8 cellular contexts compared by ENCODE assay signal in the genomic region with DNA sequence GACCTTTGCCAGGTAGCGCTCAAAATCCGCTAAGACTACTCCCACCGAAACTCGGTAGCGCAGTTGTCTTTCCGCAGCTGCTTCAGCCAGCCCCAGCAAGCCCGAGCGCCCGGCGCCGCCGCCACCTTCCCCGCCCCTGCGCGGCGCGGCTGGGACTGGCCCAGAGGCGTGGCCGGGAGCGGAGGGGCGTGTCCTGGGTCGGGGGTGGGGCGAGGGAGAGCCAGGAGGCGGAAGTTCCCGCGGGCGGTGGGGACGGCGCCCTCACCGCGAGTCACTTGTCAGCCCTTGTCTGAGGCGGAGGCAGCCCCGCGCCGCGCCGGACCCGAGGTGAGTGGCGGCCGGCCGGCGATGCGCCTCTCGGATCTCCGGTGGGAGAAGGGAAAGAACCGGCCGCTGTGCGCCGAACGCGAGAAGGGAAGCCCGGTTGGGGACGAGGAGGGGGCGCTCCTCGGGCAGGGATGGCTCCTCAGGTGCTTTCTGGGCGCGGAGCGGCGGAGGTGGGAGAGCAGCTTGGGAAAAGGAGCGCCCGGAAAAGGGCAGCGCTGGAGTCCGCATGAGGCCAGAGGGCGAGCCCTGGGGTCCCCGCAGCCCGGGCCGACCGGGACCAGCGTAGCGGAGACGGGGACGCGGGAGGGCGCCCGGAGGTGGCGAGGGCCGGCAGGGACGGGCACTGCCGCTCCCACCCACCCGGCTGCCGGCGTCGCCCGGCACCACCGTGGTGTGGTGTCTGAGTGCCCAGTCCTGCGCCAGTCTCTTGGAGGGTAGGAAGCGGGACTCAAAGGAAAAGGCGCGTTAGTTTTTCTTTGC. TPM values are rescaled to one million over a fixed set of nuclear protein-coding genes. Genes with fewer than 3 reads are reported as not detected.
DNase-seq lines count a peak whose midpoint lies in the region; ATAC-seq and TF ChIP-seq lines count a peak whose summit lies in the region.

Gene PDLIM5, plus strand, starts transcription at position 274 of the 807 bp plus-strand sequence. CDS start 3,347 bp downstream, outside the sequence.

- DNase-seq in A673 (ENCODE audit: low spot score) (peak; percentile 88), NCI-H2171 (lab: John Stamatoyannopoulos, UW) (peak; percentile 72), WERI-Rb-1 (peak; percentile 94), breast epithelium (ENCODE audit: low spot score in 2 of 2) (peak; percentile 89 to 93), iPS-NIHi7 (ENCODE audit: extremely low spot score) (peak; percentile 95), smooth muscle cell (lab: John Stamatoyannopoulos, UW; ENCODE audit: unreplicated experiment) (peak; percentile 82)

- ATAC-seq in HG03064 (IDR thresholded peaks at IDR 0.05; ENCODE audit: low read depth, unreplicated experiment), result peak; percentile 91

- POLR2A ChIA-PET in A673 (lab: Charles Lee; ENCODE audit: low non-redundant PET), result interaction anchor here (0.6 kb wide), 1 partner anchor 41 kb away, joined by 5 read pairs; no protein-coding TSS in a partner anchor

- H3K4me1 ChIP-seq in A673 (ENCODE audit: insufficient read depth, low read length, poor library complexity, severe bottlenecking), result peaks cover 28% of the 10 kb centered on the region
- H3K4me1 ChIP-seq in breast epithelium, result no peaks in the 10 kb centered on the region
- peaks cover 42% of the 10 kb centered on the region for H3K4me1 ChIP-seq in smooth muscle cell (ENCODE audit: low read depth)

- peaks cover 9% of the 10 kb centered on the region for H3F3A ChIP-seq in smooth muscle cell (ENCODE audit: low read depth)

- TF ChIP-seq CTCF in A673 (conservative IDR thresholded peaks at IDR 0.05; ENCODE audit: low read depth, low read length), result no peak
- TF ChIP-seq CTCF in WERI-Rb-1 (IDR thresholded peaks at IDR 0.05; ENCODE audit: low read depth, low read length), result no peak
- TF ChIP-seq CTCF in breast epithelium (IDR thresholded peaks at IDR 0.05), result peak in 1 of 3 donors; percentile 17
- no peak for TF ChIP-seq CTCF in smooth muscle cell (IDR thresholded peaks at IDR 0.05; ENCODE audit: borderline replicate concordance, insufficient read depth, poor library complexity, severe bottlenecking)

- peak within 1 kb of the TSS; percentile 97 for H2AFZ ChIP-seq in smooth muscle cell (ENCODE audit: low read depth)

- intact Hi-C loops in A673 (cut with micrococcal nuclease; ENCODE audit: unreplicated experiment) (loop anchor here (2.0 to 5.0 kb wide), 2 partner anchors 39 to 125 kb away; no protein-coding TSS in a partner anchor), breast epithelium (cut with DNase I; ENCODE audit: low total_unique reads) (no loop called here)

- H3K27me3 ChIP-seq in A673 (replicated peaks; ENCODE audit: insufficient read depth, low read depth, low read length, poor library complexity) (no peaks in the 10 kb centered on the region), WERI-Rb-1 (ENCODE audit: insufficient read depth, low read depth, severe bottlenecking) (no peaks in the 10 kb centered on the region), breast epithelium (no peaks in the 10 kb centered on the region), smooth muscle cell (ENCODE audit: low read depth) (no peaks in the 10 kb centered on the region)

- peaks cover 51% of the 10 kb centered on the region for H3K79me2 ChIP-seq in smooth muscle cell (ENCODE audit: low read depth)

- H3K9me3 ChIP-seq in A673 (ENCODE audit: low read depth, low read length, poor library complexity, severe bottlenecking) (no peaks in the 10 kb centered on the region), WERI-Rb-1 (ENCODE audit: severe bottlenecking) (no peaks in the 10 kb centered on the region), breast epithelium (no peaks in the 10 kb centered on the region), smooth muscle cell (replicated peaks; ENCODE audit: low read depth) (no peaks in the 10 kb centered on the region)

- peaks cover 40% of the 10 kb centered on the region for H4K20me1 ChIP-seq in smooth muscle cell (ENCODE audit: low read depth)

- no TSS peak for BruUV-seq in A673 (replicated peaks; lab: Mats Ljungman, UMichigan)

- TF ChIP-seq POLR2A in GM18526 (IDR thresholded peaks at IDR 0.05; ENCODE audit: extremely low read depth, insufficient read length) (peak; percentile 96), breast epithelium (IDR thresholded peaks at IDR 0.05) (peak; percentile 87)

- H3K9ac ChIP-seq in smooth muscle cell (ENCODE audit: low read depth), result peak within 1 kb of the TSS; percentile 91

- peak within 1 kb of the TSS; percentile 87 for H3K4me2 ChIP-seq in smooth muscle cell

- H3K36me3 ChIP-seq in A673 (ENCODE audit: insufficient read depth, low read length, poor library complexity, severe bottlenecking) (peaks cover 14% of the 10 kb centered on the region), WERI-Rb-1 (peaks cover 8% of the 10 kb centered on the region), breast epithelium (no peaks in the 10 kb centered on the region), smooth muscle cell (ENCODE audit: low read depth) (peaks cover 9% of the 10 kb centered on the region)

- whole genome bisulfite sequencing in smooth muscle cell (ENCODE audit: low lambda C conversion rate), result under 1% methylated on average over 75 of the region's 89 CpGs

- H3K4me3 ChIP-seq in A673 (ENCODE audit: low read depth, low read length, poor library complexity, severe bottlenecking), result peak within 1 kb of the TSS; percentile 82
- peak within 1 kb of the TSS; percentile 65 for H3K4me3 ChIP-seq in WERI-Rb-1 (ENCODE audit: low read depth, low read length)
- peak within 1 kb of the TSS; percentile 76 to 94 (median 87) for H3K4me3 ChIP-seq in breast epithelium
- peak within 1 kb of the TSS; percentile 87 for H3K4me3 ChIP-seq in smooth muscle cell

- CTCF ChIA-PET in A673 (lab: Charles Lee), result no interaction called here

- H3K27ac ChIP-seq in A673 (ENCODE audit: low read depth, low read length, poor library complexity, severe bottlenecking) (peak within 1 kb of the TSS; percentile 94), WERI-Rb-1 (peak within 1 kb of the TSS; percentile 83), breast epithelium (peak within 1 kb of the TSS; percentile 94 to 99), smooth muscle cell (ENCODE audit: low read depth) (peak within 1 kb of the TSS; percentile 77)

RNA-seq across cellular contexts. Expression of gene PDLIM5, which starts in this region (rescaled TPM):
- total RNA-seq in A673 (2021) (174 and 183 TPM in 2 replicates), breast epithelium (100 to 1,000 TPM; 120 to 263 (median 158) TPM), smooth muscle cell (150 and 182 TPM in 2 replicates)
- 129 and 144 TPM in 2 replicates for polyA plus RNA-seq in smooth muscle cell

Comparison
In these comparisons a context has a peak if more than half of its experiments do, and no peak if none do; other contexts are left out.
1. Peak in every context shown above with its lines: DNase-seq, ATAC-seq, H3K4me3 ChIP-seq and H3K27ac ChIP-seq.